23 cellular contexts compared by ENCODE assay signal in the genomic region with DNA sequence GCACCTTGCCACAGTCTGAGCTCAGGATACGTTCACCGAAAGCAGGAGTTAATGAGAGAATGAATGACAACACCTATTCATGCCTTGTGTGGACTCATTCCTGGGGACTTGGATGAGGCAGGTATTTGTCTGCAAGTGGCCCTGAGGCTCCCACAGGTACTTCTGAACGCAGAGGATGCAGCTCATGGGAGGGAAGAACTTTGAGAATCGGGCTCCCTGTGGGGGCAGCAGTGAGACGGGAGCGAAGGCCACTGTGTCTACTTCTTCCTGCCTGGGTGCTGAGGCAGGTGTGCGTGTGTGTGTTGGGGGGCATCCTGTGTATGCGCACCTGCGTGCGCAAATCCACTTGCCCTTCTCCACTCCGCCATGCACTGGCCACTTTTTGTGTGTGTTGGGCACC. TPM values are rescaled to one million over a fixed set of nuclear protein-coding genes. Genes with fewer than 3 reads are reported as not detected.
DNase-seq lines count a peak whose midpoint lies in the region; ATAC-seq and TF ChIP-seq lines count a peak whose summit lies in the region.
"Had no signal": no experiment of that assay in that cellular context is flagged by ENCODE, and none has a peak within 500 bp of the region (broad histone marks: within the 10 kb centered on the region; RNA-seq: fewer than 3 reads in every experiment).

No MANE protein-coding gene starts in this region.

- H3K4me2 ChIP-seq in BLaER1 treated with 17β-estradiol and CSF1 and Interleukin-3, amounts not matched to agents 10 nM and 100 nM, result peak overlapping the region in 8 of 11 experiments; percentile 64 to 88 (median 79); a peak in 16 of 22 replicates

- no peak overlapping the region for H3K27ac Mint-ChIP-seq in endodermal cell
- H3K27ac Mint-ChIP-seq: CD4-positive, CD25-positive, alpha-beta regulatory T cell; mesothelial cell of epicardium; naive thymus-derived CD8-positive, alpha-beta T cell had no signal

- H3K27me3 ChIP-seq in BLaER1 treated with 17β-estradiol and CSF1 and Interleukin-3, amounts not matched to agents 10 nM and 100 nM, result peaks cover 0 to 99% (median 0%) of the 10 kb centered on the region in 11 experiments; a peak in 10 of 22 replicates
- no peaks in the 10 kb centered on the region for H3K27me3 ChIP-seq in endodermal cell (ENCODE audit: control insufficient read depth, insufficient read depth, low read length, poor library complexity, severe bottlenecking)
- H3K27me3 ChIP-seq: MG63 had no signal

- ATAC-seq in HG03469 (IDR thresholded peaks at IDR 0.05; ENCODE audit: unreplicated experiment) (no peak), HG02571 (IDR thresholded peaks at IDR 0.05; ENCODE audit: unreplicated experiment) (no peak), HG02970 (IDR thresholded peaks at IDR 0.05; ENCODE audit: low FRiP score, unreplicated experiment) (no peak)
- ATAC-seq: left lung; naive thymus-derived CD8-positive, alpha-beta T cell had no signal

- H3K4me1 ChIP-seq in BLaER1 treated with 17β-estradiol and CSF1 and Interleukin-3, amounts not matched to agents 10 nM and 100 nM, result peaks cover 21 to 74% (median 51%) of the 10 kb centered on the region in 10 experiments
- H3K4me1 ChIP-seq in endodermal cell (ENCODE audit: control insufficient read depth, insufficient read depth, low read length), result no peaks in the 10 kb centered on the region
- H3K4me1 ChIP-seq: left lung had no signal

- no peaks in the 10 kb centered on the region for H3K27me3 Mint-ChIP-seq in endodermal cell (ENCODE audit: insufficient read depth)

- no peak for TF ChIP-seq POLR2A in NB4 (IDR thresholded peaks at IDR 0.05; ENCODE audit: extremely low read depth, insufficient read length)

- no peaks in the 10 kb centered on the region for H3K36me3 Mint-ChIP-seq in endodermal cell (ENCODE audit: low read depth)
- H3K36me3 Mint-ChIP-seq: CD4-positive, CD25-positive, alpha-beta regulatory T cell; naive thymus-derived CD8-positive, alpha-beta T cell had no signal

- no peaks in the 10 kb centered on the region for H3K36me3 ChIP-seq in BLaER1 treated with 17β-estradiol and CSF1 and Interleukin-3, amounts not matched to agents 10 nM and 100 nM
- no peaks in the 10 kb centered on the region for H3K36me3 ChIP-seq in endodermal cell (ENCODE audit: control insufficient read depth, insufficient read depth, low read length)
- H3K36me3 ChIP-seq: left lung, MG63 had no signal

- H3K9ac ChIP-seq in BLaER1 treated with 17β-estradiol and CSF1 and Interleukin-3, amounts not matched to agents 10 nM and 100 nM, result no peak overlapping the region
- H3K9ac ChIP-seq in endodermal cell (ENCODE audit: extremely low read depth, low read length, poor library complexity, severe bottlenecking), result no peak overlapping the region

- no peak overlapping the region for H3K4me3 ChIP-seq in BLaER1 treated with 17β-estradiol and CSF1 and Interleukin-3, amounts not matched to agents 10 nM and 100 nM
- H3K4me3 ChIP-seq in NB4 (ENCODE audit: low read depth, low read length) (no peak overlapping the region), endodermal cell (ENCODE audit: low read length) (no peak overlapping the region)
- H3K4me3 ChIP-seq: left lung, MG63 had no signal

- 83 to 100% methylated on average over 5 to 11 of the region's 11 CpGs for WGBS in endodermal cell (ENCODE audit: insufficient coverage in 1 of 2, insufficient read length in 1 of 2), 2 experiments

- no peak for DNase-seq in NB4 (ENCODE audit: low read depth)
- peak; percentile 80 for DNase-seq in endodermal cell
- no peak for DNase-seq in SHP77 (lab: John Stamatoyannopoulos, UW)
- DNase-seq: activated naive CD4-positive, alpha-beta T cell; activated T-cell treated with anti-CD3 and anti-CD28 coated beads, Interleukin-2, amount 50 U/mL, for 1 hour; amniotic stem cell; head of caudate nucleus; left lung; MG63; naive thymus-derived CD8-positive, alpha-beta T cell; NCI-H1436; NK-92 treated with Interleukin-12 subunit alpha and Interleukin-12 subunit beta, amount 100 ng/mL, for 24 hours; stimulated activated CD4-positive, alpha-beta T cell treated with anti-CD3 and anti-CD28 coated beads, Interleukin-12 subunit alpha, Interleukin-12 subunit beta, amount 100 ng/mL, for 4 hours; T-helper 9 cell had no signal

- peaks cover 0 to 62% (median 0%) of the 10 kb centered on the region in 11 experiments; a peak in 6 of 22 replicates for H4K20me1 ChIP-seq in BLaER1 treated with 17β-estradiol and CSF1 and Interleukin-3, amounts not matched to agents 10 nM and 100 nM

- no peak overlapping the region for H3K4me3 Mint-ChIP-seq in endodermal cell
- H3K4me3 Mint-ChIP-seq: CD4-positive, CD25-positive, alpha-beta regulatory T cell; mesothelial cell of epicardium; naive thymus-derived CD8-positive, alpha-beta T cell had no signal

- peak overlapping the region in 1 of 11 experiments; percentile 45; a peak in 1 of 22 replicates for H3K27ac ChIP-seq in BLaER1 treated with 17β-estradiol and CSF1 and Interleukin-3, amounts not matched to agents 10 nM and 100 nM
- no peak overlapping the region for H3K27ac ChIP-seq in endodermal cell (ENCODE audit: low read depth, low read length)
- H3K27ac ChIP-seq: epithelial cell of prostate, HL-60, left lung had no signal

- H3K9me3 Mint-ChIP-seq in endodermal cell, result no peaks in the 10 kb centered on the region
- H3K9me3 Mint-ChIP-seq: mesothelial cell of epicardium; naive thymus-derived CD8-positive, alpha-beta T cell had no signal

- TF ChIP-seq CTCF in GM12874 (IDR thresholded peaks at IDR 0.05; ENCODE audit: insufficient read depth, low read depth, low read length) (0 out of 2 replicates have a peak, but pooled peaks have one; percentile 36), NB4 (IDR thresholded peaks at IDR 0.05; ENCODE audit: low read depth, low read length) (peak; percentile 19), endodermal cell (conservative IDR thresholded peaks at IDR 0.05) (peak; percentile 55)

- no peaks in the 10 kb centered on the region for H3K9me3 ChIP-seq in BLaER1 treated with 17β-estradiol and CSF1 and Interleukin-3, amounts not matched to agents 10 nM and 100 nM (replicated peaks in 1 of 11)
- no peaks in the 10 kb centered on the region for H3K9me3 ChIP-seq in endodermal cell (ENCODE audit: control insufficient read depth, low read length)
- H3K9me3 ChIP-seq: left lung, MG63 had no signal

- peaks cover 9% of the 10 kb centered on the region for H3K4me1 Mint-ChIP-seq in endodermal cell
- H3K4me1 Mint-ChIP-seq: CD4-positive, CD25-positive, alpha-beta regulatory T cell had no signal

RNA-seq across cellular contexts. Expression of a gene that starts 42.2 kb away (rescaled TPM):
- 1 to 10 TPM; 2.7 to 4.6 TPM for total RNA-seq in endodermal cell
- 1.1 TPM for polyA plus RNA-seq in endodermal cell (2013, experiment 1 of 2)
- 1.1 TPM for polyA plus RNA-seq in endodermal cell (2013, experiment 2 of 2)
- total RNA-seq: naive thymus-derived CD8-positive, alpha-beta T cell had no signal
- polyA plus RNA-seq: naive thymus-derived CD8-positive, alpha-beta T cell had no signal
